Comparison of ENCODE assay signal across 7 cellular contexts in genomic region chr3:135328036-135328435, GRCh38.
"Had no signal": no experiment of that assay in that cellular context is flagged by ENCODE, and none has a peak within 500 bp of the region (broad histone marks: within the 10 kb centered on the region; RNA-seq: fewer than 3 reads in every experiment).

No MANE protein-coding gene starts in this region.

- H3K27ac ChIP-seq: HL-60 had no signal

- H3K4me3 ChIP-seq: K562 had no signal

- DNase-seq: IMR-90, KBM-7, KG1 had no signal

- FAIRE-seq: HepG2, HTR-8/SVneo, K562 had no signal

- ATAC-seq: HepG2, K562 had no signal
